ENCODE assay signal across 25 cellular contexts in the genomic region with DNA sequence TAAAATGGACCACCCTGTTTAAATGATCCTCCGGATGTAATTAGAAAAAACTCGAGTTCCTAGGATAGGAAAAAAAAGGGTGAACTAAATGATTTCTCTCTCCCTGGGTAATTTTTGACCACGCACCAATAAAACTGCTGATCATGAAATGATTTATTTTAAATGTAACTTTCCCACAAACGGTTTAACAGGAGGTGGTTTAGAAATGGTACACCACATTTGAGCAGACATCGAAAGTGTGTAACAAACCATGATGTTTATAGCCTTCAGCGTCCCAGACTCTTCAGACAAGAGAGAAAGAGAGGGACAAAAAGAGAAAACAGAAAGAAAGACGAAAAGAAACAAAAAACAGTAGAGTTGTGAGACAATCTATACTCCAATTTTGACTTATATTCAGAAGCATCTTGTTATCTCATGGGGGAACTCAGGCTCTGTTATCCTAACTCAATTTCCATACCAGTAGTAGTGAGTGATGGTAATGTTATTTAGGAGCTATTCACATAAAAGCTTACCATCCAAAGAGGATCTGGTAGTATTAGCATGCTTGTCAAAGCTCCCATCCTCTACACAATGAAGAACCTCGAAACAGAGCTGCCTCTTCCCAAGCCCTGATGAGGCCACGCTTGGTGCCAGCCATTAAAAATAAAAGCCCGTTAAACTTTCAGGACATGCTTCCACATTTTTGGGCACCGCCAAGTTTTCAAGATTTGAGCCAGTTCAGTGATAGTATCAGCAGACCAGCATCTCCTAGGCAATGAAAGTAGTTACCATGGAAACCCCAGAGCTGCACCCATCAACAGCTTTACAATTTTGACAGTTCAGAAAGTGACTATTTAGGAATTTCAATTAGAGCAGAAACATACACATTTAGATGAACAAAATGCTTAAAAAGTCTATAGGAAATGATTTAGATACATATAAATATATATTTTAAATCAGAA.
DNase-seq lines count a peak whose midpoint lies in the region; ATAC-seq and TF ChIP-seq lines count a peak whose summit lies in the region.
"Had no signal": no experiment of that assay in that cellular context is flagged by ENCODE, and none has a peak within 500 bp of the region (broad histone marks: within the 10 kb centered on the region; RNA-seq: fewer than 3 reads in every experiment).

No MANE protein-coding gene starts in this region.

- H3K36me3 Mint-ChIP-seq in activated CD4-positive, alpha-beta T cell treated with anti-CD3 and anti-CD28 coated beads, Interleukin-2, amount 10 ng/mL, durations not matched to agents 7 days and 5 days (ENCODE audit: low read depth): peaks cover 3% of the 10 kb centered on the region
- H3K36me3 Mint-ChIP-seq in naive thymus-derived CD8-positive, alpha-beta T cell: no peaks in the 10 kb centered on the region
- peaks cover 90% of the 10 kb centered on the region for H3K36me3 Mint-ChIP-seq in endodermal cell (ENCODE audit: low read depth)
- H3K36me3 Mint-ChIP-seq: IgD-negative memory B cell had no signal

- H3K9ac ChIP-seq in endodermal cell (ENCODE audit: extremely low read depth, low read length, poor library complexity, severe bottlenecking): no peak overlapping the region
- H3K9ac ChIP-seq: parathyroid adenoma had no signal

- peak overlapping the region; percentile 71 for H3K27ac Mint-ChIP-seq in activated CD4-positive, alpha-beta T cell treated with anti-CD3 and anti-CD28 coated beads, Interleukin-2, amount 10 ng/mL, durations not matched to agents 7 days and 5 days
- peak overlapping the region in 8 of 10 donors; percentile 2 to 76 (median 63) for H3K27ac Mint-ChIP-seq in naive thymus-derived CD8-positive, alpha-beta T cell
- H3K27ac Mint-ChIP-seq in endodermal cell: no peak overlapping the region
- H3K27ac Mint-ChIP-seq: activated naive CD4-positive, alpha-beta T cell treated with anti-CD3 and anti-CD28 coated beads, Interleukin-2, amount 50 U/mL, for 72 hours; IgD-negative memory B cell; memory B cell; T-helper 1 cell treated with Interleukin-12 subunit alpha and Interleukin-12 subunit beta and Interleukin-4 antibody, amounts not matched to agents 30 μg/mL and 1 μg/mL, for 36 hours had no signal

- H3K27me3 Mint-ChIP-seq in activated CD4-positive, alpha-beta T cell treated with anti-CD3 and anti-CD28 coated beads, Interleukin-2, amount 10 ng/mL, durations not matched to agents 7 days and 5 days: no peaks in the 10 kb centered on the region
- no peaks in the 10 kb centered on the region for H3K27me3 Mint-ChIP-seq in naive thymus-derived CD8-positive, alpha-beta T cell
- H3K27me3 Mint-ChIP-seq in endodermal cell (ENCODE audit: insufficient read depth): no peaks in the 10 kb centered on the region
- H3K27me3 Mint-ChIP-seq: IgD-negative memory B cell, memory B cell had no signal

- TF ChIP-seq CTCF in endodermal cell (conservative IDR thresholded peaks at IDR 0.05): no peak

- peaks cover 22% of the 10 kb centered on the region for H3K4me1 Mint-ChIP-seq in activated CD4-positive, alpha-beta T cell treated with anti-CD3 and anti-CD28 coated beads, Interleukin-2, amount 10 ng/mL, durations not matched to agents 7 days and 5 days
- H3K4me1 Mint-ChIP-seq in naive thymus-derived CD8-positive, alpha-beta T cell: peaks cover 11 to 18% (median 16%) of the 10 kb centered on the region in 4 donors
- H3K4me1 Mint-ChIP-seq in endodermal cell: peaks cover 35% of the 10 kb centered on the region

- H3K36me3 ChIP-seq in endodermal cell (ENCODE audit: control insufficient read depth, insufficient read depth, low read length): no peaks in the 10 kb centered on the region
- H3K36me3 ChIP-seq: HAP-1, heart left ventricle, Peyer's patch, SJSA1 had no signal

- peak in 1 of 2 donors; percentile 36 for ATAC-seq in naive thymus-derived CD8-positive, alpha-beta T cell
- ATAC-seq: activated naive CD4-positive, alpha-beta T cell treated with anti-CD3 and anti-CD28 coated beads, Interleukin-2, amount 50 U/mL, for 72 hours; heart left ventricle; left cardiac atrium; right cardiac atrium had no signal

- no peak overlapping the region for H3K4me3 ChIP-seq in endodermal cell (ENCODE audit: low read length)
- H3K4me3 ChIP-seq: HAP-1, heart left ventricle, Peyer's patch, SJSA1 had no signal

- no peaks in the 10 kb centered on the region for H3K27me3 ChIP-seq in endodermal cell (ENCODE audit: control insufficient read depth, insufficient read depth, low read length, poor library complexity, severe bottlenecking)
- H3K27me3 ChIP-seq: heart left ventricle, Peyer's patch, SJSA1 had no signal

- POLR2A ChIA-PET in activated CD4-positive, alpha-beta T cell treated with anti-CD3 and anti-CD28 coated beads, Interleukin-2, amount 10 ng/mL, durations not matched to agents 7 days and 5 days (lab: Charles Lee): no interaction called here
- POLR2A ChIA-PET in naive thymus-derived CD8-positive, alpha-beta T cell (lab: Charles Lee): no interaction called here

- no peak overlapping the region for H3K4me3 Mint-ChIP-seq in activated CD4-positive, alpha-beta T cell treated with anti-CD3 and anti-CD28 coated beads, Interleukin-2, amount 10 ng/mL, durations not matched to agents 7 days and 5 days
- peak overlapping the region in 8 of 10 donors; percentile 7 to 72 (median 32) for H3K4me3 Mint-ChIP-seq in naive thymus-derived CD8-positive, alpha-beta T cell
- no peak overlapping the region for H3K4me3 Mint-ChIP-seq in endodermal cell
- H3K4me3 Mint-ChIP-seq: memory B cell; T-helper 1 cell treated with Interleukin-12 subunit alpha and Interleukin-12 subunit beta and Interleukin-4 antibody, amounts not matched to agents 30 μg/mL and 1 μg/mL, for 36 hours had no signal

- CTCF ChIA-PET in activated CD4-positive, alpha-beta T cell treated with anti-CD3 and anti-CD28 coated beads, Interleukin-2, amount 10 ng/mL, durations not matched to agents 7 days and 5 days (lab: Charles Lee): interaction anchor here (1.2 to 1.3 kb wide), 2 partner anchors 44 to 80 kb away, joined by 3 read pairs; no protein-coding TSS in a partner anchor

- H3K9me3 Mint-ChIP-seq in activated CD4-positive, alpha-beta T cell treated with anti-CD3 and anti-CD28 coated beads, Interleukin-2, amount 10 ng/mL, durations not matched to agents 7 days and 5 days: peaks cover 3% of the 10 kb centered on the region
- H3K9me3 Mint-ChIP-seq in naive thymus-derived CD8-positive, alpha-beta T cell: no peaks in the 10 kb centered on the region
- no peaks in the 10 kb centered on the region for H3K9me3 Mint-ChIP-seq in endodermal cell

- peak; percentile 13 for DNase-seq in activated CD4-positive, alpha-beta T cell treated with anti-CD3 and anti-CD28 coated beads, Interleukin-2, amount 10 ng/mL, durations not matched to agents 7 days and 5 days
- DNase-seq in activated CD4-positive, alpha-beta T cell treated with anti-CD3 and anti-CD28 coated beads for 4 hours: no peak
- DNase-seq in EH (ENCODE audit: low read depth): peak; percentile 12
- peak; percentile 31 for DNase-seq in SK-N-DZ (ENCODE audit: low spot score)
- no peak for DNase-seq in naive thymus-derived CD8-positive, alpha-beta T cell
- no peak for DNase-seq in cerebellar nuclear complex (lab: John Stamatoyannopoulos, UW)
- DNase-seq in endodermal cell: no peak
- no peak for DNase-seq in DMS153 (lab: John Stamatoyannopoulos, UW)
- DNase-seq: activated CD4-positive, alpha-beta T cell treated with anti-CD3 and anti-CD28 coated beads, Interleukin-2, amount 50 U/mL, for 4 hours; C1 segment of cervical spinal cord; Calu3; heart left ventricle; left cardiac atrium; NCI-H2029; NK-92 treated with Interleukin-12 subunit alpha and Interleukin-12 subunit beta, amount 100 ng/mL, for 24 hours; Peyer's patch; right cardiac atrium; stimulated activated CD4-positive, alpha-beta T cell treated with anti-CD3 and anti-CD28 coated beads, Interleukin-4, amount 100 ng/mL, for 4 hours had no signal

- H3K4me1 ChIP-seq in endodermal cell (ENCODE audit: control insufficient read depth, insufficient read depth, low read length): peaks cover 8% of the 10 kb centered on the region
- H3K4me1 ChIP-seq: HAP-1, parathyroid adenoma, Peyer's patch, SJSA1 had no signal

- H3K9me3 ChIP-seq in endodermal cell (ENCODE audit: control insufficient read depth, low read length): no peaks in the 10 kb centered on the region
- H3K9me3 ChIP-seq: HAP-1, heart left ventricle, Peyer's patch, SJSA1 had no signal

- H3K27ac ChIP-seq in endodermal cell (ENCODE audit: low read depth, low read length): no peak overlapping the region
- H3K27ac ChIP-seq: heart left ventricle, parathyroid adenoma, Peyer's patch, SJSA1 had no signal

- WGBS in endodermal cell (ENCODE audit: insufficient coverage in 1 of 2, insufficient read length in 1 of 2), 2 experiments: 83 to 93% methylated on average over 7 to 11 of the region's 11 CpGs

Comparison
In these comparisons a context has a peak if more than half of its experiments do, and no peak if none do; other contexts are left out.
1. DNase-seq: peak in activated CD4-positive, alpha-beta T cell treated with anti-CD3 and anti-CD28 coated beads, Interleukin-2, amount 10 ng/mL, durations not matched to agents 7 days and 5 days (single experiment), EH (single experiment) and SK-N-DZ (single experiment); none in activated CD4-positive, alpha-beta T cell treated with anti-CD3 and anti-CD28 coated beads for 4 hours (0 of 2), naive thymus-derived CD8-positive, alpha-beta T cell (0 of 10), cerebellar nuclear complex (0 of 2), endodermal cell (single experiment) and DMS153 (single experiment).
2. H3K4me3 Mint-ChIP-seq: peak in naive thymus-derived CD8-positive, alpha-beta T cell (8 of 10); none in activated CD4-positive, alpha-beta T cell treated with anti-CD3 and anti-CD28 coated beads, Interleukin-2, amount 10 ng/mL, durations not matched to agents 7 days and 5 days (single experiment) and endodermal cell (single experiment).